Comparison of ENCODE assay signal across 8 cellular contexts in genomic region chr10:86971146-86971991, GRCh38.
DNase-seq lines count a peak whose midpoint lies in the region; ATAC-seq lines count a peak whose summit lies in the region.

No MANE protein-coding gene starts in this region.

- peak overlapping the region; percentile 90 for H3K27ac ChIP-seq in angular gyrus (ENCODE audit: low read depth, low read length)

- DNase-seq in CMK (ENCODE audit: low read depth), result peak; percentile 63
- peak; percentile 78 to 89 (median 88) for DNase-seq in T-helper 2 cell
- DNase-seq in hepatic stellate cell (ENCODE audit: low spot score), result peak; percentile 93
- peak; percentile 55 for DNase-seq in skeletal muscle cell (ENCODE audit: low read depth)
- DNase-seq in NCI-H2081 treated with DMSO at 0.1 percent for 48 hours (lab: John Stamatoyannopoulos, UW), result no peak

- peak; percentile 53 for ATAC-seq in GM19438 (IDR thresholded peaks at IDR 0.05; ENCODE audit: low read depth, unreplicated experiment)
- ATAC-seq in HG03521 (IDR thresholded peaks at IDR 0.05; ENCODE audit: unreplicated experiment), result peak; percentile 67

- H3K4me3 ChIP-seq in skeletal muscle cell (ENCODE audit: low read depth, low read length), result peak overlapping the region; percentile 55
